1 cellular context compared by ENCODE assay signal in genomic region chr2:24771099-24771498, GRCh38.
A peak's percentile ranks its signal among the peaks of the same experiment; 100 is the strongest.
TF ChIP-seq lines count a peak whose summit lies in the region.

No MANE protein-coding gene starts in this region.

TF ChIP-seq in K562, 482 proteins besides CTCF, POLR2A, EP300 and RAD21 (continued from another document and continues in another):
- TF ChIP-seq HMBOX1 (IDR thresholded peaks at IDR 0.05) (0 out of 2 replicates have a peak, but pooled peaks have one; percentile 16), ZNF24 (IDR thresholded peaks at IDR 0.05) (no peak), GATAD2B (IDR thresholded peaks at IDR 0.05; ENCODE audit: borderline replicate concordance) (no peak), TOE1 (IDR thresholded peaks at IDR 0.05; ENCODE audit: borderline replicate concordance) (no peak), TOE1 (CRISPR knock-in tag; IDR thresholded peaks at IDR 0.05; ENCODE audit: borderline replicate concordance, low read depth) (no peak), ZFP1 (CRISPR knock-in tag; IDR thresholded peaks at IDR 0.05) (no peak), GABPB1 (CRISPR knock-in tag; IDR thresholded peaks at IDR 0.05) (no peak), ATF6 (CRISPR knock-in tag; IDR thresholded peaks at IDR 0.05) (no peak), ZNF644 (tag; IDR thresholded peaks at IDR 0.05; ENCODE audit: low read depth) (no peak), TEAD4 (IDR thresholded peaks at IDR 0.05; ENCODE audit: low read length) (peak; percentile 32; the same call in 1 of the 2 replicates), TEAD4 (CRISPR knock-in tag; IDR thresholded peaks at IDR 0.05; ENCODE audit: borderline replicate concordance) (no peak), KAT7 (CRISPR knock-in tag; IDR thresholded peaks at IDR 0.05; ENCODE audit: borderline replicate concordance) (no peak), NR2C1 (IDR thresholded peaks at IDR 0.05) (no peak), NR2C1 (tag; IDR thresholded peaks at IDR 0.05) (peak; percentile 43; the same call in 1 of the 2 replicates), PML (IDR thresholded peaks at IDR 0.05; ENCODE audit: low read length) (no peak), ZNF197 (CRISPR knock-in tag; IDR thresholded peaks at IDR 0.05; ENCODE audit: low read depth) (no peak), GATA2 (CRISPR knock-in tag; IDR thresholded peaks at IDR 0.05) (no peak), ZNF384 (IDR thresholded peaks at IDR 0.05; ENCODE audit: low read depth, low read length) (no peak), NCOA2 (IDR thresholded peaks at IDR 0.05; ENCODE audit: partially characterized antibody in 2 of 2) (no peak), HOMEZ (CRISPR knock-in tag; IDR thresholded peaks at IDR 0.05) (no peak), JUN (IDR thresholded peaks at IDR 0.05; ENCODE audit: borderline replicate concordance, low read depth, low read length) (no peak), JUN (CRISPR knock-in tag; IDR thresholded peaks at IDR 0.05; ENCODE audit: borderline replicate concordance) (no peak), WHSC1 (IDR thresholded peaks at IDR 0.05; ENCODE audit: low read length) (no peak), ZNF175 (CRISPR knock-in tag; IDR thresholded peaks at IDR 0.05; ENCODE audit: low read depth) (no peak), U2AF1 (optimal IDR thresholded peaks at IDR 0.05; ENCODE audit: low read depth, low read length) (no peak), MCM7 (IDR thresholded peaks at IDR 0.05) (no peak), RCOR1 (IDR thresholded peaks at IDR 0.05; ENCODE audit: borderline replicate concordance in 1 of 2, low read depth in 2 of 2, low read length in 2 of 2) (0 out of 4 replicates have a peak, but pooled peaks of 1 of the 2 experiments have one; percentile 17), PHF8 (IDR thresholded peaks at IDR 0.05; ENCODE audit: borderline replicate concordance, low read length) (no peak), SRSF1 (IDR thresholded peaks at IDR 0.05; ENCODE audit: low read depth, low read length) (no peak), ZNF408 (CRISPR knock-in tag; IDR thresholded peaks at IDR 0.05; ENCODE audit: low read depth) (no peak), LCOR (CRISPR knock-in tag; IDR thresholded peaks at IDR 0.05) (no peak), MTA1 (IDR thresholded peaks at IDR 0.05; ENCODE audit: borderline replicate concordance) (no peak), EP400 (IDR thresholded peaks at IDR 0.05) (no peak), PKNOX1 (IDR thresholded peaks at IDR 0.05) (no peak), PREB (CRISPR knock-in tag; IDR thresholded peaks at IDR 0.05) (no peak), BRD9 (IDR thresholded peaks at IDR 0.05; ENCODE audit: low read depth, partially characterized antibody) (no peak), TCF3 (CRISPR knock-in tag; IDR thresholded peaks at IDR 0.05) (peak; percentile 41; the same call in 1 of the 2 replicates), ZBTB2 (IDR thresholded peaks at IDR 0.05) (no peak), STAT6 (CRISPR knock-in tag; IDR thresholded peaks at IDR 0.05) (no peak), DPF2 (IDR thresholded peaks at IDR 0.05) (peak; percentile 60; the same call in 1 of the 2 replicates), ZNF165 (CRISPR knock-in tag; IDR thresholded peaks at IDR 0.05; ENCODE audit: borderline replicate concordance) (no peak), FOXA3 (CRISPR knock-in tag; conservative IDR thresholded peaks at IDR 0.05 in 1 of 2, IDR thresholded peaks at IDR 0.05 in 1 of 2) (no peak), HINFP (tag; conservative IDR thresholded peaks at IDR 0.05; ENCODE audit: low read depth) (no peak), NFE2L1 (tag; IDR thresholded peaks at IDR 0.05; ENCODE audit: borderline replicate concordance, low read depth) (no peak), HES1 (IDR thresholded peaks at IDR 0.05; ENCODE audit: low read depth) (no peak), KDM1A (IDR thresholded peaks at IDR 0.05) (peak; percentile 58 to 67), TEAD1 (CRISPR knock-in tag; IDR thresholded peaks at IDR 0.05) (no peak), ZNF263 (CRISPR knock-in tag; IDR thresholded peaks at IDR 0.05; ENCODE audit: borderline replicate concordance) (no peak), SETDB1 (IDR thresholded peaks at IDR 0.05; ENCODE audit: low read length) (no peak), NR3C1 (CRISPR knock-in tag; IDR thresholded peaks at IDR 0.05) (no peak), SREBF2 (CRISPR knock-in tag; IDR thresholded peaks at IDR 0.05) (no peak), FOXK1 (CRISPR knock-in tag; IDR thresholded peaks at IDR 0.05; ENCODE audit: borderline replicate concordance) (no peak), ELF2 (CRISPR knock-in tag; IDR thresholded peaks at IDR 0.05) (no peak), ZNF75A (CRISPR knock-in tag; IDR thresholded peaks at IDR 0.05) (no peak), ATF3 (IDR thresholded peaks at IDR 0.05) (no peak), ATF3 (CRISPR knock-in tag; conservative IDR thresholded peaks at IDR 0.05) (no peak), ARID1B (IDR thresholded peaks at IDR 0.05) (peak; percentile 69), ZBTB49 (CRISPR knock-in tag; IDR thresholded peaks at IDR 0.05; ENCODE audit: borderline replicate concordance) (no peak)
